In genomic region chr15:71202712-71203111, GRCh38 we compare ENCODE assay signal across 18 cellular contexts.
DNase-seq lines count a peak whose midpoint lies in the region; ATAC-seq lines count a peak whose summit lies in the region.
"Had no signal": no experiment of that assay in that cellular context is flagged by ENCODE, and none has a peak within 500 bp of the region (broad histone marks: within the 10 kb centered on the region; RNA-seq: fewer than 3 reads in every experiment).

No MANE protein-coding gene starts in this region.

- H3K36me3 ChIP-seq in iPS-18a (ENCODE audit: control insufficient read depth, low read depth, low read length) = no peaks in the 10 kb centered on the region
- H3K36me3 ChIP-seq: sigmoid colon had no signal

- H3K27ac ChIP-seq in iPS-18a (ENCODE audit: low read length) = peak overlapping the region; percentile 4
- H3K27ac ChIP-seq: sigmoid colon, VCaP had no signal

- H3K4me3 ChIP-seq in iPS-18a (ENCODE audit: low read length) = no peak overlapping the region
- H3K4me3 ChIP-seq: sigmoid colon had no signal

- no peaks in the 10 kb centered on the region for H3K9me3 ChIP-seq in iPS-18a (ENCODE audit: control insufficient read depth, low read depth, low read length)
- H3K9me3 ChIP-seq: sigmoid colon had no signal

- in situ Hi-C loops in KBM-7 (cut with MboI; ENCODE audit: low pct_unique_long_range_greater_than_20kb, low sequenced_read_pairs) = no loop called here

- DNase-seq in COR-L47 (lab: John Stamatoyannopoulos, UW) (peak; percentile 71), NCI-H1105 treated with DMSO at 0.1 percent for 48 hours (lab: John Stamatoyannopoulos, UW) (peak; percentile 58), NCI-H510A (lab: John Stamatoyannopoulos, UW) (peak; percentile 34), KBM-7 (no peak), cerebellar nuclear complex (lab: John Stamatoyannopoulos, UW) (no peak)
- DNase-seq: activated CD8-positive, alpha-beta T cell treated with anti-CD3 and anti-CD28 coated beads, Interleukin-2, amount 10 ng/mL, durations not matched to agents 7 days and 5 days; DND-41; Karpas-422; NCI-H226; PC-3; sigmoid colon; stimulated activated CD4-positive, alpha-beta T cell treated with anti-CD3 and anti-CD28 coated beads, Interleukin-4, amount 100 ng/mL, for 24 hours; trophoblast cell had no signal

- peaks cover 12% of the 10 kb centered on the region for H3K27me3 ChIP-seq in iPS-18a (ENCODE audit: control insufficient read depth, insufficient read depth, low read length)
- H3K27me3 ChIP-seq: sigmoid colon had no signal

- peaks cover 31% of the 10 kb centered on the region for H3K4me1 ChIP-seq in iPS-18a (ENCODE audit: control insufficient read depth, low read depth, low read length)
- H3K4me1 ChIP-seq: sigmoid colon had no signal

- H3K9ac ChIP-seq in iPS-18a (ENCODE audit: low read length) = peak overlapping the region; percentile 4

- ATAC-seq in HG03571 (IDR thresholded peaks at IDR 0.05; ENCODE audit: unreplicated experiment) (no peak), GM18858 (IDR thresholded peaks at IDR 0.05; ENCODE audit: unreplicated experiment) (no peak)
- ATAC-seq: activated CD8-positive, alpha-beta T cell treated with anti-CD3 and anti-CD28 coated beads, Interleukin-2, amount 10 ng/mL, durations not matched to agents 7 days and 5 days; HCT116; PC-3 had no signal

Comparison
In these comparisons a context has a peak if more than half of its experiments do, and no peak if none do; other contexts are left out.
1. DNase-seq: peak in COR-L47 (single experiment), NCI-H1105 treated with DMSO at 0.1 percent for 48 hours (single experiment) and NCI-H510A (single experiment); none in KBM-7 (single experiment) and cerebellar nuclear complex (0 of 2).